ENCODE assay signal across 37 cellular contexts in the genomic region with DNA sequence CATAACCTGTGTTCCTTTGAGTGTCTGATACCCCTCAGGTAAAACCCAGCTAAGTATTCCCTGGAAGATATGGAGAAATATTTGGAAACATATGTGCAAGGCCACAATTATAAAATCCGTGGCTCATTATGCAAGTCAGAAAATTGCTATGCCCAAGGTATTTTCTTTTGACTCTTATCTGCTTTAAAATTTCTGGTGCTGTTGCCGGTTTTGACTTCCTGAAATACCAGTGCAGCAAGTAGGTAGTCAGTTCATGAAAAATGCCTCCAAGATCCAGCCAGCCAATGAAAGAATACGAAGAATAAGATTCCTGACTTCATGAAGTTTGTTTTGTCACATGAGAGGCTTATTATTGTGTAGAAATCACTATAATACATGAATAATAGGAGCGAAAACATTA.
"Had no signal": no experiment of that assay in that cellular context is flagged by ENCODE, and none has a peak within 500 bp of the region (broad histone marks: within the 10 kb centered on the region; RNA-seq: fewer than 3 reads in every experiment).

No MANE protein-coding gene starts in this region.

- H3K4me3 Mint-ChIP-seq: activated B cell treated with CpG ODN at 0.5 μM for 24 hours; activated CD4-positive, alpha-beta memory T cell treated with anti-CD3 and anti-CD28 coated beads for 36 hours; activated CD4-positive, alpha-beta T cell treated with anti-CD3 and anti-CD28 coated beads for 36 hours; activated CD4-positive, alpha-beta T cell treated with anti-CD3 and anti-CD28 coated beads, Interleukin-2, amount 10 ng/mL, durations not matched to agents 24 days and 14 days; activated CD8-positive, alpha-beta memory T cell treated with anti-CD3 and anti-CD28 coated beads, Interleukin-2, amount 10 ng/mL, durations not matched to agents 7 days and 5 days; activated CD8-positive, alpha-beta T cell treated with anti-CD3 and anti-CD28 coated beads, Interleukin-2, amount 10 ng/mL, durations not matched to agents 7 days and 5 days; activated naive CD4-positive, alpha-beta T cell treated with anti-CD3 and anti-CD28 coated beads for 36 hours; activated naive CD4-positive, alpha-beta T cell treated with anti-CD3 and anti-CD28 coated beads, Interleukin-2, amount 50 U/mL, for 24 hours; activated naive CD8-positive, alpha-beta T cell treated with anti-CD3 and anti-CD28 coated beads for 36 hours; activated naive CD8-positive, alpha-beta T cell treated with anti-CD3 and anti-CD28 coated beads, Interleukin-2, amount 50 U/mL, for 24 hours; activated T-helper 1 cell treated with anti-CD3 and anti-CD28 coated beads, Interleukin-12 subunit alpha, Interleukin-12 subunit beta, Interleukin-2, Interleukin-4 antibody, amounts not matched to agents 30 ng/mL and 10 ng/mL and 1 ng/mL, durations not matched to agents 14 hours and 24 hours and 36 hours; central memory CD8-positive, alpha-beta T cell; dendritic cell treated with granulocyte-macrophage colony-stimulating factor and Interleukin-4, amounts not matched to agents 40 ng/mL and 50 ng/mL, for 4 days; endodermal cell; T-helper 17 cell; T-helper 2 cell treated with Interferon-gamma antibody and Interleukin-4, amounts not matched to agents 5 μg/mL and 100 μg/mL, for 36 hours had no signal

- H3K4me3 ChIP-seq: adrenal gland, body of pancreas, coronary artery, dorsolateral prefrontal cortex, esophagus squamous epithelium, gastroesophageal sphincter, heart right ventricle had no signal

- H3K4me1 ChIP-seq: adrenal gland, body of pancreas, esophagus squamous epithelium, gastroesophageal sphincter, heart right ventricle had no signal

- H3K27ac Mint-ChIP-seq: activated B cell treated with CpG ODN at 0.5 μM for 24 hours; activated CD4-positive, alpha-beta memory T cell treated with anti-CD3 and anti-CD28 coated beads for 36 hours; activated CD4-positive, alpha-beta T cell treated with anti-CD3 and anti-CD28 coated beads for 36 hours; activated CD4-positive, alpha-beta T cell treated with anti-CD3 and anti-CD28 coated beads, Interleukin-2, amount 10 ng/mL, durations not matched to agents 24 days and 14 days; activated CD8-positive, alpha-beta memory T cell treated with anti-CD3 and anti-CD28 coated beads, Interleukin-2, amount 10 ng/mL, durations not matched to agents 7 days and 5 days; activated CD8-positive, alpha-beta T cell treated with anti-CD3 and anti-CD28 coated beads, Interleukin-2, amount 10 ng/mL, durations not matched to agents 7 days and 5 days; activated naive CD4-positive, alpha-beta T cell treated with anti-CD3 and anti-CD28 coated beads for 36 hours; activated naive CD4-positive, alpha-beta T cell treated with anti-CD3 and anti-CD28 coated beads, Interleukin-2, amount 50 U/mL, for 24 hours; activated naive CD8-positive, alpha-beta T cell treated with anti-CD3 and anti-CD28 coated beads for 36 hours; activated naive CD8-positive, alpha-beta T cell treated with anti-CD3 and anti-CD28 coated beads, Interleukin-2, amount 50 U/mL, for 24 hours; activated T-helper 1 cell treated with anti-CD3 and anti-CD28 coated beads, Interleukin-12 subunit alpha, Interleukin-12 subunit beta, Interleukin-2, Interleukin-4 antibody, amounts not matched to agents 30 ng/mL and 10 ng/mL and 1 ng/mL, durations not matched to agents 14 hours and 24 hours and 36 hours; activated T-helper 2 cell treated with anti-CD3 and anti-CD28 coated beads, Interferon-gamma antibody, Interleukin-2, Interleukin-4, amounts not matched to agents 10 μg/mL and 5 μg/mL and 100 μg/mL, durations not matched to agents 14 hours and 24 hours and 36 hours; dendritic cell treated with granulocyte-macrophage colony-stimulating factor and Interleukin-4, amounts not matched to agents 40 ng/mL and 50 ng/mL, for 4 days; endodermal cell; T-helper 17 cell; T-helper 2 cell treated with Interferon-gamma antibody and Interleukin-4, amounts not matched to agents 5 μg/mL and 100 μg/mL, for 36 hours had no signal

- H3K27me3 ChIP-seq: adrenal gland, body of pancreas, dorsolateral prefrontal cortex, esophagus squamous epithelium, gastroesophageal sphincter, heart right ventricle had no signal

- ATAC-seq: activated CD4-positive, alpha-beta T cell treated with anti-CD3 and anti-CD28 coated beads for 36 hours; activated CD8-positive, alpha-beta memory T cell treated with anti-CD3 and anti-CD28 coated beads, Interleukin-2, amount 10 ng/mL, durations not matched to agents 7 days and 5 days; activated CD8-positive, alpha-beta T cell treated with anti-CD3 and anti-CD28 coated beads, Interleukin-2, amount 10 ng/mL, durations not matched to agents 7 days and 5 days; activated naive CD8-positive, alpha-beta T cell treated with anti-CD3 and anti-CD28 coated beads, Interleukin-2, amount 50 U/mL, for 24 hours; body of pancreas; gastroesophageal sphincter; heart right ventricle; T-helper 17 cell had no signal

- H3K9me3 ChIP-seq: body of pancreas had no signal

- H3K4me1 Mint-ChIP-seq: central memory CD8-positive, alpha-beta T cell; endodermal cell; T-helper 17 cell had no signal

- H3K27ac ChIP-seq: adrenal gland, body of pancreas, coronary artery, dorsolateral prefrontal cortex, epithelial cell of prostate, esophagus squamous epithelium, gastroesophageal sphincter, heart right ventricle, WERI-Rb-1 had no signal

- H3K27me3 Mint-ChIP-seq: activated B cell treated with CpG ODN at 0.5 μM for 24 hours; activated CD4-positive, alpha-beta memory T cell treated with anti-CD3 and anti-CD28 coated beads for 36 hours; activated CD4-positive, alpha-beta T cell treated with anti-CD3 and anti-CD28 coated beads for 36 hours; activated CD4-positive, alpha-beta T cell treated with anti-CD3 and anti-CD28 coated beads, Interleukin-2, amount 10 ng/mL, durations not matched to agents 24 days and 14 days; activated CD8-positive, alpha-beta memory T cell treated with anti-CD3 and anti-CD28 coated beads, Interleukin-2, amount 10 ng/mL, durations not matched to agents 7 days and 5 days; activated naive CD4-positive, alpha-beta T cell treated with anti-CD3 and anti-CD28 coated beads, Interleukin-2, amount 50 U/mL, for 24 hours; activated naive CD8-positive, alpha-beta T cell treated with anti-CD3 and anti-CD28 coated beads for 36 hours; activated naive CD8-positive, alpha-beta T cell treated with anti-CD3 and anti-CD28 coated beads, Interleukin-2, amount 50 U/mL, for 24 hours; central memory CD8-positive, alpha-beta T cell; dendritic cell treated with granulocyte-macrophage colony-stimulating factor and Interleukin-4, amounts not matched to agents 40 ng/mL and 50 ng/mL, for 4 days; T-helper 17 cell had no signal

- DNase-seq: activated B cell treated with CpG ODN at 0.5 μM for 24 hours; activated CD4-positive, alpha-beta memory T cell treated with anti-CD3 and anti-CD28 coated beads for 36 hours; activated CD4-positive, alpha-beta T cell treated with anti-CD3 and anti-CD28 coated beads for 36 hours; activated CD4-positive, alpha-beta T cell treated with anti-CD3 and anti-CD28 coated beads, Interleukin-2, amount 10 ng/mL, durations not matched to agents 24 days and 14 days; activated CD4-positive, CD25-positive, alpha-beta regulatory T cell treated with anti-CD3 and anti-CD28 coated beads, Interleukin-2, amount 50 U/mL, for 72 hours; activated CD8-positive, alpha-beta memory T cell treated with anti-CD3 and anti-CD28 coated beads, Interleukin-2, amount 10 ng/mL, durations not matched to agents 7 days and 5 days; activated CD8-positive, alpha-beta memory T cell treated with anti-CD3 and anti-CD28 coated beads, Interleukin-2, amount 50 U/mL, for 4 hours; activated CD8-positive, alpha-beta T cell treated with anti-CD3 and anti-CD28 coated beads, Interleukin-2, amount 10 ng/mL, durations not matched to agents 7 days and 5 days; activated effector memory CD4-positive, alpha-beta T cell treated with anti-CD3 and anti-CD28 coated beads, Interleukin-2, amount 50 U/mL, for 16 hours; activated naive CD4-positive, alpha-beta T cell treated with anti-CD3 and anti-CD28 coated beads for 36 hours; activated naive CD8-positive, alpha-beta T cell treated with anti-CD3 and anti-CD28 coated beads for 36 hours; activated naive CD8-positive, alpha-beta T cell treated with anti-CD3 and anti-CD28 coated beads, Interleukin-2, amount 50 U/mL, for 24 hours; activated T-cell treated with anti-CD3 and anti-CD28 coated beads, Interleukin-2, amount 50 U/mL, for 1 hour; activated T-cell treated with anti-CD3 and anti-CD28 coated beads, Interleukin-2, amount 50 U/mL, for 48 hours; adrenal gland; amygdala; aorta; body of pancreas; dorsolateral prefrontal cortex; effector memory CD4-positive, alpha-beta T cell; endodermal cell; esophagus squamous epithelium; foreskin melanocyte; heart right ventricle; T-helper 1 cell; T-helper 17 cell; T1000; WERI-Rb-1 had no signal

- H3K36me3 ChIP-seq: adrenal gland, esophagus squamous epithelium, gastroesophageal sphincter, heart right ventricle, WERI-Rb-1 had no signal
